In the genomic region with DNA sequence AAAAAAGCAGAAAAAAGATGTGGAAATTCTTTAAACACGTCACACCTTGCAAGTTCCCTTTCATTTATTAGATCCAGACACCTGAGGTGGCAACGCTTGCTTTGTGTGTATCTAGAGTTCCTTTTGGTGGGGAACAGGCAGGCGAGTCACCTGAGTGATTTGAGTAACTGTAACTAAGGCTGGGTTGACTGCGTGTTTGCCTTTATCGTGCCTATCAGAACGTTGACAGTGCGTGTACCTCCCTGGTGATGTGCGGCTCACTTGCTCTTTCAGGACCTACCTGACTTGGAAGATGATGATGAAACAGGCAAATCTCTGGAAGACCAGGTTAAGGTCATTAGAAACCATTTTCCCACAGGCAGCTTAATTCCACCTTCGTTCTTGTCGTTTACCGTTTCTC, we compare ENCODE assay signal across 25 cellular contexts. TPM values are rescaled to one million over a fixed set of nuclear protein-coding genes. Genes with fewer than 3 reads are reported as not detected.
"Had no signal": no experiment of that assay in that cellular context is flagged by ENCODE, and none has a peak within 500 bp of the region (broad histone marks: within the 10 kb centered on the region; RNA-seq: fewer than 3 reads in every experiment).

No MANE protein-coding gene starts in this region.

- FAIRE-seq: RCC 7860 had no signal

- H3K9me3 Mint-ChIP-seq: IgD-negative memory B cell had no signal

- H3K4me2 ChIP-seq: SK-N-SH had no signal

- H3K36me3 Mint-ChIP-seq: IgD-negative memory B cell had no signal

- H3K27ac ChIP-seq: HL-60 had no signal

- H3K27ac Mint-ChIP-seq: IgD-negative memory B cell had no signal

- H3K9me3 ChIP-seq: SK-N-SH had no signal

- H3K9ac ChIP-seq: SK-N-SH had no signal

- DNase-seq: KBM-7, MV-4-11, NCI-H1048, NCI-H1105, NCI-H1417, NCI-H1436 treated with DMSO at 0.1 percent for 48 hours, NCI-H1694, NCI-H187 treated with DMSO at 0.1 percent for 48 hours, NCI-H2029 treated with DMSO at 0.1 percent for 48 hours, NCI-H2171 treated with DMSO at 0.1 percent for 48 hours, NCI-H345, NCI-H446 treated with DMSO at 0.1 percent for 48 hours, NCI-H510A treated with DMSO at 0.1 percent for 48 hours, NCI-H526 treated with DMSO at 0.1 percent for 48 hours, NCI-H748 treated with DMSO at 0.1 percent for 48 hours, Right ventricle myocardium superior, RPMI8226, SIG-M5, SK-N-SH, SW 1271 had no signal

RNA-seq across cellular contexts. Expression of gene ADAD2, which starts 16.6 kb away (rescaled TPM):
- total RNA-seq: LHCN-M2, MCF 10A had no signal
- polyA plus RNA-seq: IgD-negative memory B cell, SK-N-SH had no signal

RNA-seq across cellular contexts. Expression of gene DNAAF1, which starts 29.3 kb away (rescaled TPM):
- total RNA-seq: LHCN-M2, MCF 10A, Right ventricle myocardium superior had no signal
- polyA plus RNA-seq: IgD-negative memory B cell had no signal
